15 cellular contexts compared by ENCODE assay signal in genomic region chr21:36126166-36126565, GRCh38. TPM values are rescaled to one million over a fixed set of nuclear protein-coding genes. Genes with fewer than 3 reads are reported as not detected.
DNase-seq lines count a peak whose midpoint lies in the region; ATAC-seq and TF ChIP-seq lines count a peak whose summit lies in the region.
"Had no signal": no experiment of that assay in that cellular context is flagged by ENCODE, and none has a peak within 500 bp of the region (broad histone marks: within the 10 kb centered on the region; RNA-seq: fewer than 3 reads in every experiment).

No MANE protein-coding gene starts in this region.

- H3K27me3 ChIP-seq in AG04450 (ENCODE audit: control insufficient read depth, insufficient read depth, low read length): no peaks in the 10 kb centered on the region
- no peaks in the 10 kb centered on the region for H3K27me3 ChIP-seq in mesenchymal stem cell (ENCODE audit: control insufficient read depth in 1 of 2, insufficient read depth in 1 of 2, low read length in 2 of 2)
- H3K27me3 ChIP-seq: esophagus muscularis mucosa had no signal

- H3K4me1 ChIP-seq in mesenchymal stem cell (ENCODE audit: control insufficient read depth, insufficient read depth, low read depth, low read length): peaks cover 4% of the 10 kb centered on the region
- H3K4me1 ChIP-seq: neural progenitor cell had no signal

- H2AFZ ChIP-seq in mesenchymal stem cell (ENCODE audit: low read depth, low read length): no peak overlapping the region

- peak overlapping the region; percentile 77 for H3K27ac Mint-ChIP-seq in dendritic cell treated with granulocyte-macrophage colony-stimulating factor and Interleukin-4, amounts not matched to agents 40 ng/mL and 50 ng/mL, for 4 days
- no peak overlapping the region for H3K27ac Mint-ChIP-seq in T-cell
- H3K27ac Mint-ChIP-seq: activated naive CD8-positive, alpha-beta T cell treated with anti-CD3 and anti-CD28 coated beads, Interleukin-2, amount 10 ng/mL, durations not matched to agents 7 days and 5 days; activated T-cell treated with anti-CD3 and anti-CD28 coated beads, Interleukin-2, amount 50 U/mL, for 24 hours; CD4-positive, alpha-beta T cell; neural progenitor cell; stimulated activated memory B cell treated with anti-CD40 and anti-IgM and Interleukin-4, amounts not matched to agents 10 μg/mL and 1 μg/mL and 100 μg/mL, for 72 hours had no signal

- peaks cover 32% of the 10 kb centered on the region for H3K4me1 Mint-ChIP-seq in dendritic cell treated with granulocyte-macrophage colony-stimulating factor and Interleukin-4, amounts not matched to agents 40 ng/mL and 50 ng/mL, for 4 days (ENCODE audit: low read depth)
- peaks cover 19 to 27% (median 25%) of the 10 kb centered on the region in 3 donors for H3K4me1 Mint-ChIP-seq in T-cell

- no peak overlapping the region for H3K9ac ChIP-seq in mesenchymal stem cell (ENCODE audit: low read length)
- H3K9ac ChIP-seq: neural progenitor cell had no signal

- H3K36me3 ChIP-seq in mesenchymal stem cell (ENCODE audit: control insufficient read depth in 1 of 2, insufficient read depth in 2 of 2, low read depth in 1 of 2, low read length in 2 of 2): no peaks in the 10 kb centered on the region
- H3K36me3 ChIP-seq: esophagus muscularis mucosa, neural progenitor cell had no signal

- H3K36me3 Mint-ChIP-seq in dendritic cell treated with granulocyte-macrophage colony-stimulating factor and Interleukin-4, amounts not matched to agents 40 ng/mL and 50 ng/mL, for 4 days (ENCODE audit: low read depth): peaks cover 5% of the 10 kb centered on the region
- H3K36me3 Mint-ChIP-seq in T-cell: no peaks in the 10 kb centered on the region
- H3K36me3 Mint-ChIP-seq: brain; neural progenitor cell; stimulated activated memory B cell treated with anti-CD40 and anti-IgM and Interleukin-4, amounts not matched to agents 10 μg/mL and 1 μg/mL and 100 μg/mL, for 72 hours had no signal

- DNase-seq in AG04450 (ENCODE audit: low read depth, low spot score) (no peak), LNCaP clone FGC (ENCODE audit: low read depth) (peak; percentile 73), mesenchymal stem cell (peak; percentile 18), NCI-H1436 treated with DMSO at 0.1 percent for 48 hours (lab: John Stamatoyannopoulos, UW) (no peak), T-cell (no peak), NCI-H2107 (lab: John Stamatoyannopoulos, UW) (no peak), germinal center (ENCODE audit: low spot score) (no peak)

- H2BK15ac ChIP-seq in mesenchymal stem cell (ENCODE audit: low read depth, poor library complexity, severe bottlenecking): no peak overlapping the region

- no peak overlapping the region for H3K4me3 ChIP-seq in AG04450 (ENCODE audit: low read depth, low read length)
- no peak overlapping the region for H3K4me3 ChIP-seq in LNCaP clone FGC (ENCODE audit: low read depth, low read length)
- no peak overlapping the region for H3K4me3 ChIP-seq in mesenchymal stem cell (ENCODE audit: insufficient read depth in 1 of 2, low read depth in 1 of 2, low read length in 2 of 2)
- H3K4me3 ChIP-seq: esophagus muscularis mucosa, neural progenitor cell had no signal

- no peak for ATAC-seq in T-cell (replicated peaks in 1 of 4)
- ATAC-seq: stimulated activated memory B cell treated with anti-CD40 and anti-IgM and Interleukin-4, amounts not matched to agents 10 μg/mL and 1 μg/mL and 100 μg/mL, for 72 hours had no signal

- H3K4ac ChIP-seq in mesenchymal stem cell (ENCODE audit: low read depth in 1 of 2, low read length in 2 of 2): no peak overlapping the region

- intact Hi-C loops in dendritic cell treated with granulocyte-macrophage colony-stimulating factor and Interleukin-4, amounts not matched to agents 40 ng/mL and 50 ng/mL, for 4 days (cut with micrococcal nuclease): no loop called here

- no peak overlapping the region for H4K8ac ChIP-seq in mesenchymal stem cell (ENCODE audit: low read length)

- no peak overlapping the region for H2BK120ac ChIP-seq in mesenchymal stem cell (ENCODE audit: low read depth, low read length)

- H2BK12ac ChIP-seq in mesenchymal stem cell (ENCODE audit: low read length in 2 of 2): no peak overlapping the region

- no peak overlapping the region for H3K14ac ChIP-seq in mesenchymal stem cell (ENCODE audit: low read length in 2 of 2)

- peak overlapping the region; percentile 33 for H3K27ac ChIP-seq in AG04450 (ENCODE audit: low read depth, low read length)
- H3K27ac ChIP-seq in mesenchymal stem cell (ENCODE audit: low read length, poor library complexity, severe bottlenecking): no peak overlapping the region
- H3K27ac ChIP-seq: neural progenitor cell had no signal

- 73% methylated on average over 1 of the region's 1 CpG for WGBS in mesenchymal stem cell

- H3K9me3 Mint-ChIP-seq in dendritic cell treated with granulocyte-macrophage colony-stimulating factor and Interleukin-4, amounts not matched to agents 40 ng/mL and 50 ng/mL, for 4 days: no peaks in the 10 kb centered on the region
- H3K9me3 Mint-ChIP-seq in T-cell: no peaks in the 10 kb centered on the region
- H3K9me3 Mint-ChIP-seq: activated naive CD8-positive, alpha-beta T cell treated with anti-CD3 and anti-CD28 coated beads, Interleukin-2, amount 10 ng/mL, durations not matched to agents 7 days and 5 days; activated T-cell treated with anti-CD3 and anti-CD28 coated beads, Interleukin-2, amount 50 U/mL, for 24 hours; brain; CD4-positive, alpha-beta T cell; neural progenitor cell; stimulated activated memory B cell treated with anti-CD40 and anti-IgM and Interleukin-4, amounts not matched to agents 10 μg/mL and 1 μg/mL and 100 μg/mL, for 72 hours had no signal

- H2BK5ac ChIP-seq in mesenchymal stem cell (ENCODE audit: low read depth, low read length, poor library complexity, severe bottlenecking): no peak overlapping the region

- POLR2A ChIA-PET in AG04450 (lab: Yijun Ruan, JAX): no interaction called here
- POLR2A ChIA-PET in T-cell (lab: Charles Lee): no interaction called here

- H3K9me3 ChIP-seq in AG04450 (ENCODE audit: control insufficient read depth, insufficient read depth, low read length): no peaks in the 10 kb centered on the region
- H3K9me3 ChIP-seq in mesenchymal stem cell (ENCODE audit: control insufficient read depth, low read length): no peaks in the 10 kb centered on the region
- H3K9me3 ChIP-seq: esophagus muscularis mucosa had no signal

- H3K27me3 Mint-ChIP-seq in dendritic cell treated with granulocyte-macrophage colony-stimulating factor and Interleukin-4, amounts not matched to agents 40 ng/mL and 50 ng/mL, for 4 days: peaks cover 15% of the 10 kb centered on the region
- no peaks in the 10 kb centered on the region for H3K27me3 Mint-ChIP-seq in T-cell
- H3K27me3 Mint-ChIP-seq: activated T-cell treated with anti-CD3 and anti-CD28 coated beads, Interleukin-2, amount 50 U/mL, for 24 hours; CD4-positive, alpha-beta T cell; stimulated activated memory B cell treated with anti-CD40 and anti-IgM and Interleukin-4, amounts not matched to agents 10 μg/mL and 1 μg/mL and 100 μg/mL, for 72 hours had no signal

- no peak overlapping the region for H3K23ac ChIP-seq in mesenchymal stem cell (ENCODE audit: low read length in 2 of 2)

- TF ChIP-seq CTCF in AG04450 (IDR thresholded peaks at IDR 0.05; ENCODE audit: low read depth, low read length) (no peak), LNCaP clone FGC (IDR thresholded peaks at IDR 0.05; ENCODE audit: control insufficient read depth, extremely low read depth, insufficient read depth) (no peak)

- H3K4me3 Mint-ChIP-seq in dendritic cell treated with granulocyte-macrophage colony-stimulating factor and Interleukin-4, amounts not matched to agents 40 ng/mL and 50 ng/mL, for 4 days: no peak overlapping the region
- H3K4me3 Mint-ChIP-seq in T-cell: no peak overlapping the region
- H3K4me3 Mint-ChIP-seq: activated naive CD8-positive, alpha-beta T cell treated with anti-CD3 and anti-CD28 coated beads, Interleukin-2, amount 10 ng/mL, durations not matched to agents 7 days and 5 days; activated T-cell treated with anti-CD3 and anti-CD28 coated beads, Interleukin-2, amount 50 U/mL, for 24 hours; neural progenitor cell; stimulated activated memory B cell treated with anti-CD40 and anti-IgM and Interleukin-4, amounts not matched to agents 10 μg/mL and 1 μg/mL and 100 μg/mL, for 72 hours had no signal

- no peaks in the 10 kb centered on the region for H3K79me1 ChIP-seq in mesenchymal stem cell (replicated peaks; ENCODE audit: low read length, poor library complexity, severe bottlenecking)

- no peak overlapping the region for H3K18ac ChIP-seq in mesenchymal stem cell (ENCODE audit: low read depth in 1 of 2, low read length in 2 of 2)

- no peak overlapping the region for H3K4me2 ChIP-seq in mesenchymal stem cell (ENCODE audit: low read length, poor library complexity, severe bottlenecking)
- H3K4me2 ChIP-seq: neural progenitor cell had no signal

- no peak overlapping the region for H2AK5ac ChIP-seq in mesenchymal stem cell (ENCODE audit: low read length, severe bottlenecking)

- no peak overlapping the region for H4K91ac ChIP-seq in mesenchymal stem cell (ENCODE audit: low read length)

- CTCF ChIA-PET in AG04450 (lab: Charles Lee): interaction anchor here (1.4 to 3.1 kb wide), 3 partner anchors 11 to 80 kb away, joined by 3 to 12 read pairs (median 4); no protein-coding TSS in a partner anchor
- CTCF ChIA-PET in T-cell (lab: Charles Lee): interaction anchor here (0.6 to 1.6 kb wide), 2 partner anchors 12 to 1152 kb away, joined by 3 to 4 read pairs; no protein-coding TSS in a partner anchor

RNA-seq across cellular contexts. Expression of gene CBR3, which starts 8.7 kb away (rescaled TPM):
- polyA plus RNA-seq in AG04450 (2011; rRNA removed): 10.2 and 10.9 TPM in 2 replicates
- polyA minus RNA-seq in AG04450 (2011; rRNA and poly(A)+ RNA removed): 2.2 and 3.0 TPM in 2 replicates
- polyA plus RNA-seq in mesenchymal stem cell (2013, experiment 1 of 2): 4.1 TPM
- 4.1 TPM for polyA plus RNA-seq in mesenchymal stem cell (2013, experiment 2 of 2)
- total RNA-seq in T-cell: 10 to 100 TPM in 2 of 5 donors, 1 to 10 TPM in 2, under 1 TPM in 1; 0.85 to 16.1 (median 8.1) TPM

RNA-seq across cellular contexts. Expression of gene DOP1B, which starts 30.5 kb away (rescaled TPM):
- polyA plus RNA-seq in AG04450 (2011; rRNA removed): 7.3 and 8.9 TPM in 2 replicates
- polyA minus RNA-seq in AG04450 (2011; rRNA and poly(A)+ RNA removed): 11.9 and 12.9 TPM in 2 replicates
- 1.8 TPM for polyA plus RNA-seq in mesenchymal stem cell (2013, experiment 1 of 2)
- 1.8 TPM for polyA plus RNA-seq in mesenchymal stem cell (2013, experiment 2 of 2)
- total RNA-seq in T-cell: 10 to 100 TPM; 18.4 to 26.3 (median 23.1) TPM

RNA-seq across cellular contexts. Expression of gene CBR1, which starts 56.3 kb away (rescaled TPM):
- 110 and 119 TPM in 2 replicates for polyA plus RNA-seq in AG04450 (2011; rRNA removed)
- polyA minus RNA-seq in AG04450 (2011; rRNA and poly(A)+ RNA removed): 47.3 and 51.9 TPM in 2 replicates
- 12.2 TPM for polyA plus RNA-seq in mesenchymal stem cell (2013, experiment 1 of 2)
- polyA plus RNA-seq in mesenchymal stem cell (2013, experiment 2 of 2): 12.8 TPM
- 10 to 100 TPM in 4 of 5 donors, 1 to 10 TPM in 1; 5.1 to 40.3 (median 21.1) TPM for total RNA-seq in T-cell

Comparison
In these comparisons a context has a peak if more than half of its experiments do, and no peak if none do; other contexts are left out.
1. DNase-seq: peak in LNCaP clone FGC (single experiment) and mesenchymal stem cell (single experiment); none in AG04450 (single experiment), NCI-H1436 treated with DMSO at 0.1 percent for 48 hours (single experiment), T-cell (0 of 34), NCI-H2107 (single experiment) and germinal center (single experiment).